ENCODE assay signal across 28 cellular contexts in the genomic region with DNA sequence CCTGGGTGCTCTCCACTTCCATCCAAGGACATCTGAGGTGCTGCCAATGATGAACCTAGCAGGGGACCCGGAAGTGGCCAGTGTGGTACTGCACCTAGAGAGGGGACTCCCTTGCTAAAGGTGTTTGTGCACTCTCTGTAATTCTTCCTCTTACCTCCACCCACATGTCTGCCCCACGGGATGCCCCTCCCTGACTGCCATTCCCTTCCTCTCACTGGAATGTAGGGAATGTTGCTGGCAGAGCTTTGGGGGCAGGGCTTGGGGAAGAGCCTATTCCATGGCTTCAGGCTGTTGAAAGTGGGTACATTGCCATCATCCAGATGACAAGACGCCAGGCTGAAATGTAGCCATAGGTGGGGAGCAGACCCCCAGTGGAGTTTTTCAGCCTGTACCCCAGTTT.
DNase-seq lines count a peak whose midpoint lies in the region; ATAC-seq, FAIRE-seq and TF ChIP-seq lines count a peak whose summit lies in the region.
"Had no signal": no experiment of that assay in that cellular context is flagged by ENCODE, and none has a peak within 500 bp of the region (broad histone marks: within the 10 kb centered on the region; RNA-seq: fewer than 3 reads in every experiment).

No MANE protein-coding gene starts in this region.

- H3K4me1 Mint-ChIP-seq in WTC11: peaks cover 17% of the 10 kb centered on the region
- peaks cover 2% of the 10 kb centered on the region for H3K4me1 Mint-ChIP-seq in activated CD4-positive, alpha-beta T cell treated with anti-CD3 and anti-CD28 coated beads, Interleukin-2, amount 10 ng/mL, durations not matched to agents 7 days and 5 days

- no peak for TF ChIP-seq CTCF in A549 (IDR thresholded peaks at IDR 0.05)
- no peak for TF ChIP-seq CTCF in WTC11 (IDR thresholded peaks at IDR 0.05)

- H3K9me3 Mint-ChIP-seq in WTC11: no peaks in the 10 kb centered on the region
- H3K9me3 Mint-ChIP-seq in activated CD4-positive, alpha-beta T cell treated with anti-CD3 and anti-CD28 coated beads, Interleukin-2, amount 10 ng/mL, durations not matched to agents 7 days and 5 days: no peaks in the 10 kb centered on the region
- H3K9me3 Mint-ChIP-seq: activated naive CD4-positive, alpha-beta T cell treated with anti-CD3 and anti-CD28 coated beads for 36 hours; stimulated activated effector memory CD8-positive, alpha-beta T cell treated with anti-CD3 and anti-CD28 coated beads, Interleukin-12 subunit alpha, Interleukin-12 subunit beta, amount 100 ng/mL, for 72 hours had no signal

- peak; percentile 30 to 47 for DNase-seq in A549 (ENCODE audit: low read depth in 1 of 2, low spot score in 1 of 2)
- DNase-seq in HK-2 (ENCODE audit: unreplicated experiment): peak; percentile 16
- peak; percentile 49 for DNase-seq in WTC11 (ENCODE audit: low spot score)
- DNase-seq in iPS-NIHi7 (ENCODE audit: extremely low spot score): peak; percentile 59
- DNase-seq in GM19239 (ENCODE audit: insufficient read length, low spot score): no peak
- DNase-seq in NCI-H1930 (lab: John Stamatoyannopoulos, UW): no peak
- DNase-seq in NK-92 treated with Interleukin-12 subunit alpha and Interleukin-12 subunit beta, amount 100 ng/mL, for 24 hours (lab: John Stamatoyannopoulos, UW): no peak
- no peak for DNase-seq in activated CD4-positive, alpha-beta T cell treated with anti-CD3 and anti-CD28 coated beads, Interleukin-2, amount 10 ng/mL, durations not matched to agents 7 days and 5 days
- DNase-seq: activated CD4-positive, alpha-beta T cell treated with anti-CD3 and anti-CD28 coated beads, Interleukin-2, amount 50 U/mL, for 4 hours; activated naive CD4-positive, alpha-beta T cell treated with anti-CD3 and anti-CD28 coated beads for 36 hours; activated T-cell treated with anti-CD3 and anti-CD28 coated beads for 4 hours; aorta; C1 segment of cervical spinal cord; DMS 273 treated with DMSO at 0.1 percent for 48 hours; GOT3; KBM-7; left cardiac atrium; NCI-H1105; NCI-H69; stimulated activated CD4-positive, alpha-beta T cell treated with anti-CD3 and anti-CD28 coated beads, Interleukin-15, amount 100 ng/mL, for 24 hours; tibial artery had no signal

- peak overlapping the region; percentile 64 to 68 for H3K27ac ChIP-seq in A549
- H3K27ac ChIP-seq: right atrium auricular region, tibial artery had no signal

- 43% methylated on average over 3 of the region's 3 CpGs for WGBS in A549 (ENCODE audit: missing lambda C conversion rate)

- CTCF ChIA-PET in A549 (lab: Yijun Ruan, JAX) (interaction anchor here (0.7 to 5.2 kb wide), 11 partner anchors 9 to 285 kb away, joined by 3 to 41 read pairs (median 4); no protein-coding TSS in a partner anchor), WTC11 (lab: Charles Lee) (interaction anchor here (1.1 to 2.2 kb wide), 7 partner anchors 13 to 285 kb away, joined by 3 to 14 read pairs (median 4); no protein-coding TSS in a partner anchor)
- CTCF ChIA-PET in activated CD4-positive, alpha-beta T cell treated with anti-CD3 and anti-CD28 coated beads, Interleukin-2, amount 10 ng/mL, durations not matched to agents 7 days and 5 days (lab: Charles Lee): no interaction called here

- H3K4me3 Mint-ChIP-seq in WTC11: no peak overlapping the region
- H3K4me3 Mint-ChIP-seq in activated CD4-positive, alpha-beta T cell treated with anti-CD3 and anti-CD28 coated beads, Interleukin-2, amount 10 ng/mL, durations not matched to agents 7 days and 5 days: no peak overlapping the region
- H3K4me3 Mint-ChIP-seq: activated naive CD4-positive, alpha-beta T cell treated with anti-CD3 and anti-CD28 coated beads for 36 hours; stimulated activated effector memory CD8-positive, alpha-beta T cell treated with anti-CD3 and anti-CD28 coated beads, Interleukin-12 subunit alpha, Interleukin-12 subunit beta, amount 100 ng/mL, for 72 hours had no signal

- no peak for TF ChIP-seq EP300 in A549 (IDR thresholded peaks at IDR 0.05)

- H3K36me3 Mint-ChIP-seq in WTC11: no peaks in the 10 kb centered on the region
- H3K36me3 Mint-ChIP-seq in activated CD4-positive, alpha-beta T cell treated with anti-CD3 and anti-CD28 coated beads, Interleukin-2, amount 10 ng/mL, durations not matched to agents 7 days and 5 days (ENCODE audit: low read depth): no peaks in the 10 kb centered on the region
- H3K36me3 Mint-ChIP-seq: stimulated activated effector memory CD8-positive, alpha-beta T cell treated with anti-CD3 and anti-CD28 coated beads, Interleukin-12 subunit alpha, Interleukin-12 subunit beta, amount 100 ng/mL, for 72 hours had no signal

- peak overlapping the region; percentile 44 for H3K4me2 ChIP-seq in A549

- ATAC-seq in A549: peak; percentile 51 to 67; a peak in 5 of 6 replicates
- ATAC-seq in WTC11: peak; percentile 81
- ATAC-seq: left cardiac atrium; SK-N-SH treated with all-trans-retinoic acid at 6 μM for 48 hours; stimulated activated effector memory CD8-positive, alpha-beta T cell treated with anti-CD3 and anti-CD28 coated beads, Interleukin-12 subunit alpha, Interleukin-12 subunit beta, amount 100 ng/mL, for 72 hours had no signal

- no peaks in the 10 kb centered on the region for H3K9me3 ChIP-seq in A549
- H3K9me3 ChIP-seq: right atrium auricular region, tibial artery had no signal

- peaks cover 22% of the 10 kb centered on the region for H3K4me1 ChIP-seq in A549
- H3K4me1 ChIP-seq: right atrium auricular region had no signal

- no peak for TF ChIP-seq POLR2A in A549 (IDR thresholded peaks at IDR 0.05; ENCODE audit: low read length)

- H3K27me3 Mint-ChIP-seq in WTC11 (ENCODE audit: low read depth): no peaks in the 10 kb centered on the region; the same call in 1 of the 2 replicates
- no peaks in the 10 kb centered on the region for H3K27me3 Mint-ChIP-seq in activated CD4-positive, alpha-beta T cell treated with anti-CD3 and anti-CD28 coated beads, Interleukin-2, amount 10 ng/mL, durations not matched to agents 7 days and 5 days

- no peak for TF ChIP-seq RAD21 in A549 (conservative IDR thresholded peaks at IDR 0.05 in 1 of 2, IDR thresholded peaks at IDR 0.05 in 1 of 2)

- H3K27ac Mint-ChIP-seq in WTC11: no peak overlapping the region
- no peak overlapping the region for H3K27ac Mint-ChIP-seq in activated CD4-positive, alpha-beta T cell treated with anti-CD3 and anti-CD28 coated beads, Interleukin-2, amount 10 ng/mL, durations not matched to agents 7 days and 5 days
- H3K27ac Mint-ChIP-seq: activated naive CD4-positive, alpha-beta T cell treated with anti-CD3 and anti-CD28 coated beads for 36 hours; stimulated activated effector memory CD8-positive, alpha-beta T cell treated with anti-CD3 and anti-CD28 coated beads, Interleukin-12 subunit alpha, Interleukin-12 subunit beta, amount 100 ng/mL, for 72 hours had no signal

- POLR2A ChIA-PET in A549 (lab: Yijun Ruan, JAX) (no interaction called here), WTC11 (lab: Charles Lee) (no interaction called here)
- POLR2A ChIA-PET in activated CD4-positive, alpha-beta T cell treated with anti-CD3 and anti-CD28 coated beads, Interleukin-2, amount 10 ng/mL, durations not matched to agents 7 days and 5 days (lab: Charles Lee): no interaction called here

- no peak for FAIRE-seq in A549 (lab: Jason Lieb, UNC)
- no peak for FAIRE-seq in GM19239 (lab: Jason Lieb, UNC)
- FAIRE-seq: A204.1, endometrium, RCC 7860, TTC549 had no signal

- no peak overlapping the region for H3K4me3 ChIP-seq in A549
- H3K4me3 ChIP-seq: right atrium auricular region, tibial artery had no signal

TF ChIP-seq in A549, 52 proteins besides CTCF, POLR2A, EP300 and RAD21:
- TF ChIP-seq HOXA7 (CRISPR knock-in tag; IDR thresholded peaks at IDR 0.05) (no peak), TP53 (CRISPR knock-in tag; IDR thresholded peaks at IDR 0.05) (no peak), ZNF302 (CRISPR knock-in tag; IDR thresholded peaks at IDR 0.05) (no peak), JUNB (IDR thresholded peaks at IDR 0.05) (no peak), RNF2 (IDR thresholded peaks at IDR 0.05; ENCODE audit: borderline replicate concordance, low read depth) (no peak), ZFP36 (IDR thresholded peaks at IDR 0.05; ENCODE audit: borderline replicate concordance, partially characterized antibody) (no peak), EHF (CRISPR knock-in tag; IDR thresholded peaks at IDR 0.05) (no peak)
- TF ChIP-seq, protein P1, sequence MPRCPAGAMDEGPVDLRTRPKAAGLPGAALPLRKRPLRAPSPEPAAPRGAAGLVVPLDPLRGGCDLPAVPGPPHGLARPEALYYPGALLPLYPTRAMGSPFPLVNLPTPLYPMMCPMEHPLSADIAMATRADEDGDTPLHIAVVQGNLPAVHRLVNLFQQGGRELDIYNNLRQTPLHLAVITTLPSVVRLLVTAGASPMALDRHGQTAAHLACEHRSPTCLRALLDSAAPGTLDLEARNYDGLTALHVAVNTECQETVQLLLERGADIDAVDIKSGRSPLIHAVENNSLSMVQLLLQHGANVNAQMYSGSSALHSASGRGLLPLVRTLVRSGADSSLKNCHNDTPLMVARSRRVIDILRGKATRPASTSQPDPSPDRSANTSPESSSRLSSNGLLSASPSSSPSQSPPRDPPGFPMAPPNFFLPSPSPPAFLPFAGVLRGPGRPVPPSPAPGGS (IDR thresholded peaks at IDR 0.05): no peak

TF ChIP-seq in WTC11, 78 proteins besides CTCF, POLR2A, EP300 and RAD21 (continues in another document):
- TF ChIP-seq TEAD4 (CRISPR knock-in tag; IDR thresholded peaks at IDR 0.05) (peak; percentile 68; the same call in 1 of the 2 replicates), NR2C2 (CRISPR knock-in tag; IDR thresholded peaks at IDR 0.05) (no peak), TEAD1 (CRISPR knock-in tag; IDR thresholded peaks at IDR 0.05) (peak; percentile 71; the same call in 1 of the 2 replicates), RORB (CRISPR knock-in tag; IDR thresholded peaks at IDR 0.05) (no peak)
- TF ChIP-seq, protein P2, sequence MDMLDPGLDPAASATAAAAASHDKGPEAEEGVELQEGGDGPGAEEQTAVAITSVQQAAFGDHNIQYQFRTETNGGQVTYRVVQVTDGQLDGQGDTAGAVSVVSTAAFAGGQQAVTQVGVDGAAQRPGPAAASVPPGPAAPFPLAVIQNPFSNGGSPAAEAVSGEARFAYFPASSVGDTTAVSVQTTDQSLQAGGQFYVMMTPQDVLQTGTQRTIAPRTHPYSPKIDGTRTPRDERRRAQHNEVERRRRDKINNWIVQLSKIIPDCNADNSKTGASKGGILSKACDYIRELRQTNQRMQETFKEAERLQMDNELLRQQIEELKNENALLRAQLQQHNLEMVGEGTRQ (CRISPR knock-in tag; IDR thresholded peaks at IDR 0.05): no peak

Comparison
In these comparisons a context has a peak if more than half of its experiments do, and no peak if none do; other contexts are left out.
1. DNase-seq: peak in A549 (2 of 2), HK-2 (single experiment), WTC11 (single experiment) and iPS-NIHi7 (single experiment); none in GM19239 (single experiment), NCI-H1930 (0 of 2), NK-92 treated with Interleukin-12 subunit alpha and Interleukin-12 subunit beta, amount 100 ng/mL, for 24 hours (single experiment) and activated CD4-positive, alpha-beta T cell treated with anti-CD3 and anti-CD28 coated beads, Interleukin-2, amount 10 ng/mL, durations not matched to agents 7 days and 5 days (single experiment).